ENCODE assay signal across 9 cellular contexts in the genomic region with DNA sequence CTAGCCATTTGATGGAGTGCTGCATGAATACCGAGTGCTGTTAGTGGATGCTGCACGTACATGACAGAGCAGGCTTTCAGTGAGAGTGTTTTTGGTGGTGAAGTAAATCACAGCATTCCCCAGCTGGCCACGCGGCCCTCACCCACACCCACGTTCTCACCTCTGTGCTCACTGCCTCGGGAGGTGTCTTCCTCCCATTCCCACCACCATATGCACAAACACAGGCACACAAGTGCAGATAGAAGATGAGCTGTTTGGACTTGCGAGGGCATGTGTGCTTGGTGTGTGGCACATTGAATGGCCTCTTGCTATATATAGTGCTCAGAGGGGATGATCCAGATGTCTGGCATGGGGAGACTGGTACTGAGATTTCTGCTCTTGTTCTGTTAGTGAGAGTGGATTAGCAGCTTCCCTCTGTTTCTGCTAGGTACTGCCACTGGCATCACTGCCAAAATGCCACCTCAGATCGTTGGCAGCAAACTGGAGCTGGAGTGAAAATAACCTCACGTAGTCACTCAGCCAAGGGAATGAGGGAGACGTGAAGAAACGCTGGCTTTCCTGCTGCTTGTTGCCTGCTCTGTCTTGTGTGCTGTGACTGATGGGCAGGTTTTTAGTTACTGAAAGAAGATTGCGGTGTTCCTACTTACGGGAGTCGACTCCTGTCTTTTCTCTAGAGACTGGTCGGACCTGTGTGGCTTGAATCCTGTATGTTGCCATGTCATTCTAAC. TPM values are rescaled to one million over a fixed set of nuclear protein-coding genes. Genes with fewer than 3 reads are reported as not detected.
DNase-seq lines count a peak whose midpoint lies in the region; ATAC-seq and TF ChIP-seq lines count a peak whose summit lies in the region.
"Had no signal": no experiment of that assay in that cellular context is flagged by ENCODE, and none has a peak within 500 bp of the region (broad histone marks: within the 10 kb centered on the region; RNA-seq: fewer than 3 reads in every experiment).

No MANE protein-coding gene starts in this region.

- H3K4me2 ChIP-seq in IMR-90 (ENCODE audit: low read depth, low read length) = no peak overlapping the region; the same call in 1 of the 2 replicates

- H3K36me3 Mint-ChIP-seq in activated naive CD8-positive, alpha-beta T cell treated with anti-CD3 and anti-CD28 coated beads for 36 hours = peaks cover 24% of the 10 kb centered on the region
- H3K36me3 Mint-ChIP-seq in activated T-helper 2 cell treated with anti-CD3 and anti-CD28 coated beads, Interferon-gamma antibody, Interleukin-2, Interleukin-4, amounts not matched to agents 10 μg/mL and 5 μg/mL and 100 μg/mL, durations not matched to agents 14 hours and 24 hours and 36 hours (ENCODE audit: low read depth) = peaks cover 51% of the 10 kb centered on the region

- no peak overlapping the region for H2BK20ac ChIP-seq in IMR-90 (ENCODE audit: low read depth, low read length)

- peak; percentile 13 for DNase-seq in IMR-90
- no peak for DNase-seq in activated naive CD8-positive, alpha-beta T cell treated with anti-CD3 and anti-CD28 coated beads for 36 hours
- peak in 1 of 2 donors; percentile 59 for DNase-seq in heart right ventricle
- DNase-seq in gastrocnemius medialis = peak; percentile 83 to 94
- DNase-seq in KG1 (lab: John Stamatoyannopoulos, UW) = no peak
- DNase-seq in activated T-helper 2 cell treated with anti-CD3 and anti-CD28 coated beads, Interferon-gamma antibody, Interleukin-2, Interleukin-4, amounts not matched to agents 10 μg/mL and 5 μg/mL and 100 μg/mL, durations not matched to agents 14 hours and 24 hours and 36 hours (ENCODE audit: low spot score) = no peak
- no peak for DNase-seq in NCI-H1105 (lab: John Stamatoyannopoulos, UW)
- DNase-seq: NCI-H1048 had no signal

- no peak overlapping the region for H3K9ac ChIP-seq in IMR-90 (ENCODE audit: low read depth, low read length)

- no peak overlapping the region for H2BK120ac ChIP-seq in IMR-90 (ENCODE audit: low read depth, low read length)

- intact Hi-C loops in IMR-90 (cut with micrococcal nuclease) (no loop called here), heart right ventricle (cut with DNase I) (no loop called here), gastrocnemius medialis (cut with DNase I; ENCODE audit: low total_unique reads) (loop anchor here (2.0 kb wide), 1 partner anchor 15 kb away; no protein-coding TSS in a partner anchor)
- intact Hi-C loops in activated T-helper 2 cell treated with anti-CD3 and anti-CD28 coated beads, Interferon-gamma antibody, Interleukin-2, Interleukin-4, amounts not matched to agents 10 μg/mL and 5 μg/mL and 100 μg/mL, durations not matched to agents 14 hours and 24 hours and 36 hours (cut with micrococcal nuclease) = no loop called here

- no peaks in the 10 kb centered on the region for H3K27me3 Mint-ChIP-seq in activated naive CD8-positive, alpha-beta T cell treated with anti-CD3 and anti-CD28 coated beads for 36 hours
- no peaks in the 10 kb centered on the region for H3K27me3 Mint-ChIP-seq in activated T-helper 2 cell treated with anti-CD3 and anti-CD28 coated beads, Interferon-gamma antibody, Interleukin-2, Interleukin-4, amounts not matched to agents 10 μg/mL and 5 μg/mL and 100 μg/mL, durations not matched to agents 14 hours and 24 hours and 36 hours (ENCODE audit: low read depth)

- peak overlapping the region; percentile 10; the same call in 1 of the 2 replicates for H2AK5ac ChIP-seq in IMR-90 (ENCODE audit: low read depth, low read length)

- H3K27me3 ChIP-seq in IMR-90 (ENCODE audit: control insufficient read depth, insufficient read depth, low read length) = no peaks in the 10 kb centered on the region
- no peaks in the 10 kb centered on the region for H3K27me3 ChIP-seq in heart right ventricle
- no peaks in the 10 kb centered on the region for H3K27me3 ChIP-seq in gastrocnemius medialis

- no peak overlapping the region for H4K5ac ChIP-seq in IMR-90 (ENCODE audit: low read depth, low read length)

- H2BK5ac ChIP-seq in IMR-90 (ENCODE audit: low read depth, low read length, poor library complexity, severe bottlenecking) = peak overlapping the region; percentile 21

- no peak overlapping the region for H3K4me3 Mint-ChIP-seq in activated naive CD8-positive, alpha-beta T cell treated with anti-CD3 and anti-CD28 coated beads for 36 hours
- H3K4me3 Mint-ChIP-seq in activated T-helper 2 cell treated with anti-CD3 and anti-CD28 coated beads, Interferon-gamma antibody, Interleukin-2, Interleukin-4, amounts not matched to agents 10 μg/mL and 5 μg/mL and 100 μg/mL, durations not matched to agents 14 hours and 24 hours and 36 hours (ENCODE audit: low read depth) = no peak overlapping the region

- peaks cover 36% of the 10 kb centered on the region for H3K9me1 ChIP-seq in IMR-90 (ENCODE audit: insufficient read depth, low read length)

- dilution Hi-C loops in IMR-90 (cut with HindIII; ENCODE audit: low sequenced_read_pairs, unreplicated experiment) = no loop called here

- TF ChIP-seq CTCF in IMR-90 (conservative IDR thresholded peaks at IDR 0.05; ENCODE audit: low read depth, low read length) (no peak), heart right ventricle (IDR thresholded peaks at IDR 0.05) (no peak), gastrocnemius medialis (IDR thresholded peaks at IDR 0.05 in 4 of 5, conservative IDR thresholded peaks at IDR 0.05 in 1 of 5) (no peak)

- no peak overlapping the region for H2AFZ ChIP-seq in IMR-90 (replicated peaks; ENCODE audit: low read length, poor library complexity)

- peak overlapping the region; percentile 72 for H3K27ac Mint-ChIP-seq in activated naive CD8-positive, alpha-beta T cell treated with anti-CD3 and anti-CD28 coated beads for 36 hours
- H3K27ac Mint-ChIP-seq in activated T-helper 2 cell treated with anti-CD3 and anti-CD28 coated beads, Interferon-gamma antibody, Interleukin-2, Interleukin-4, amounts not matched to agents 10 μg/mL and 5 μg/mL and 100 μg/mL, durations not matched to agents 14 hours and 24 hours and 36 hours = no peak overlapping the region

- WGBS in IMR-90 (ENCODE audit: extremely low coverage in 2 of 2, insufficient read length in 1 of 2), 2 experiments = 70% methylated on average over 2 of the region's 15 CpGs; no CpG with 5 or more reads in 1 of the 2 experiments
- 34 to 37% methylated on average over 15 of the region's 15 CpGs for WGBS in heart right ventricle, 2 donors

- peaks cover 4 to 74% of the 10 kb centered on the region in 2 experiments; a peak in 2 of 4 replicates for H3K79me1 ChIP-seq in IMR-90 (ENCODE audit: low read depth in 1 of 2, low read length in 2 of 2)

- in situ Hi-C loops in IMR-90 (cut with MboI; ENCODE audit: low sequenced_read_pairs) (no loop called here), gastrocnemius medialis (cut with MboI; ENCODE audit: low sequenced_read_pairs in 4 of 4) (no loop called here)

- TF ChIP-seq POLR2A in IMR-90 (IDR thresholded peaks at IDR 0.05; ENCODE audit: low read depth, low read length) (no peak), gastrocnemius medialis (IDR thresholded peaks at IDR 0.05) (peak; percentile 57 to 72)

- CTCF ChIA-PET in IMR-90 (lab: Yijun Ruan, JAX) = interaction anchor here (1.0 kb wide), 1 partner anchor 31 kb away, joined by 5 read pairs; no protein-coding TSS in a partner anchor

- BruUV-seq in IMR-90 (replicated peaks; lab: Mats Ljungman, UMichigan) = no TSS peak

- H4K8ac ChIP-seq in IMR-90 (ENCODE audit: low read depth in 2 of 2, low read length in 2 of 2) = peak overlapping the region in 1 of 2 experiments; percentile 17; a peak in 1 of 4 replicates

- peaks cover 20% of the 10 kb centered on the region for H3K36me3 ChIP-seq in IMR-90 (ENCODE audit: control insufficient read depth, insufficient read depth, low read length)
- H3K36me3 ChIP-seq in heart right ventricle = peaks cover 0 to 37% (median 3%) of the 10 kb centered on the region in 9 donors
- peaks cover 0 to 12% of the 10 kb centered on the region in 2 donors for H3K36me3 ChIP-seq in gastrocnemius medialis

- no peak overlapping the region for H3K18ac ChIP-seq in IMR-90 (ENCODE audit: low read depth, low read length)

- peak overlapping the region; percentile 0; the same call in 1 of the 2 replicates for H3K4ac ChIP-seq in IMR-90 (ENCODE audit: low read depth, low read length)

- H4K91ac ChIP-seq in IMR-90 (ENCODE audit: insufficient read depth, low read depth, low read length) = no peak overlapping the region

- no peak overlapping the region for H3K14ac ChIP-seq in IMR-90 (replicated peaks; ENCODE audit: low read depth, low read length)

- no peak overlapping the region for H3K56ac ChIP-seq in IMR-90 (ENCODE audit: extremely low read depth, insufficient read depth, low read length)

- H3K4me1 Mint-ChIP-seq in activated naive CD8-positive, alpha-beta T cell treated with anti-CD3 and anti-CD28 coated beads for 36 hours = peaks cover 66% of the 10 kb centered on the region
- H3K4me1 Mint-ChIP-seq in activated T-helper 2 cell treated with anti-CD3 and anti-CD28 coated beads, Interferon-gamma antibody, Interleukin-2, Interleukin-4, amounts not matched to agents 10 μg/mL and 5 μg/mL and 100 μg/mL, durations not matched to agents 14 hours and 24 hours and 36 hours (ENCODE audit: low read depth) = peaks cover 52% of the 10 kb centered on the region

- peak overlapping the region; percentile 51; the same call in 1 of the 2 replicates for H3K23ac ChIP-seq in IMR-90 (ENCODE audit: low read depth, low read length)

- H4K20me1 ChIP-seq in IMR-90 (ENCODE audit: insufficient read depth, low read length) = peaks cover 99% of the 10 kb centered on the region

- no peak overlapping the region for H2BK15ac ChIP-seq in IMR-90 (ENCODE audit: low read depth, low read length)

- no peaks in the 10 kb centered on the region for H3K9me3 Mint-ChIP-seq in activated naive CD8-positive, alpha-beta T cell treated with anti-CD3 and anti-CD28 coated beads for 36 hours
- no peaks in the 10 kb centered on the region for H3K9me3 Mint-ChIP-seq in activated T-helper 2 cell treated with anti-CD3 and anti-CD28 coated beads, Interferon-gamma antibody, Interleukin-2, Interleukin-4, amounts not matched to agents 10 μg/mL and 5 μg/mL and 100 μg/mL, durations not matched to agents 14 hours and 24 hours and 36 hours

- peaks cover 19% of the 10 kb centered on the region for H3K4me1 ChIP-seq in IMR-90 (ENCODE audit: control insufficient read depth, insufficient read depth, low read length)
- H3K4me1 ChIP-seq in heart right ventricle = peaks cover 11 to 98% (median 82%) of the 10 kb centered on the region in 9 donors
- peaks cover 88 to 97% of the 10 kb centered on the region in 2 donors for H3K4me1 ChIP-seq in gastrocnemius medialis

- H3K27ac ChIP-seq in IMR-90 (ENCODE audit: insufficient read depth, low read length) (no peak overlapping the region), heart right ventricle (peak overlapping the region; percentile 9 to 77 (median 65)), gastrocnemius medialis (peak overlapping the region; percentile 96 to 100 (median 96))

- ATAC-seq in IMR-90 (ENCODE audit: low read depth) (peak; percentile 30), heart right ventricle (peak; percentile 70 to 88 (median 78)), gastrocnemius medialis (peak; percentile 76 to 77), GM21528 (IDR thresholded peaks at IDR 0.05; ENCODE audit: low FRiP score, unreplicated experiment) (no peak)

- POLR2A ChIA-PET in IMR-90 (lab: Charles Lee; ENCODE audit: unreplicated experiment) = interaction anchor here (0.6 kb wide), 1 partner anchor 1805 kb away, joined by 7 read pairs; no protein-coding TSS in a partner anchor

- TF ChIP-seq RAD21 in IMR-90 (IDR thresholded peaks at IDR 0.05; ENCODE audit: low read length) = no peak

- H3K4me3 ChIP-seq in IMR-90 (ENCODE audit: insufficient read depth, low read depth, low read length) = no peak overlapping the region
- H3K4me3 ChIP-seq in heart right ventricle = peak overlapping the region in 2 of 10 donors; percentile 10 to 12
- peak overlapping the region in 3 of 4 donors; percentile 4 to 30 (median 22) for H3K4me3 ChIP-seq in gastrocnemius medialis

- peak overlapping the region; percentile 1 for H2AK9ac ChIP-seq in IMR-90 (replicated peaks; ENCODE audit: low read depth, low read length, poor library complexity)

- H3K9me3 ChIP-seq in IMR-90 (ENCODE audit: control insufficient read depth, insufficient read depth, low read length) (no peaks in the 10 kb centered on the region), heart right ventricle (no peaks in the 10 kb centered on the region), gastrocnemius medialis (no peaks in the 10 kb centered on the region)

RNA-seq across cellular contexts. Expression of a gene that starts 19.1 kb away (rescaled TPM):
- total RNA-seq in IMR-90 (2012; rRNA removed) (93.4 and 155 TPM in 2 replicates), heart right ventricle (100 to 1,000 TPM; 144 to 200 (median 188) TPM), gastrocnemius medialis (100 to 1,000 TPM; 130 to 269 (median 188) TPM)
- polyA plus RNA-seq in IMR-90 (2012; rRNA removed) (127 and 165 TPM in 2 replicates), heart right ventricle (100 to 1,000 TPM; 114 to 117 TPM)
- 56.9 and 61.4 TPM in 2 replicates for polyA plus RNA-seq in IMR-90 (2012; cell fraction: cytosol; rRNA removed)
- 52.2 and 98.8 TPM in 2 replicates for polyA plus RNA-seq in IMR-90 (2012; cell fraction: nucleus; rRNA removed; ENCODE audit: low replicate concordance)
- 10 to 100 TPM; 77.5 to 78.0 TPM for total RNA-seq in activated naive CD8-positive, alpha-beta T cell treated with anti-CD3 and anti-CD28 coated beads for 36 hours
- total RNA-seq in activated T-helper 2 cell treated with anti-CD3 and anti-CD28 coated beads, Interferon-gamma antibody, Interleukin-2, Interleukin-4, amounts not matched to agents 10 μg/mL and 5 μg/mL and 100 μg/mL, durations not matched to agents 14 hours and 24 hours and 36 hours = 122 and 125 TPM in 2 replicates

Comparison
In these comparisons a context has a peak if more than half of its experiments do, and no peak if none do; other contexts are left out.
1. DNase-seq: peak in IMR-90 (single experiment) and gastrocnemius medialis (2 of 2); none in activated naive CD8-positive, alpha-beta T cell treated with anti-CD3 and anti-CD28 coated beads for 36 hours (single experiment), KG1 (single experiment), activated T-helper 2 cell treated with anti-CD3 and anti-CD28 coated beads, Interferon-gamma antibody, Interleukin-2, Interleukin-4, amounts not matched to agents 10 μg/mL and 5 μg/mL and 100 μg/mL, durations not matched to agents 14 hours and 24 hours and 36 hours (single experiment) and NCI-H1105 (single experiment).